ENCODE assay signal across 1 cellular context in genomic region chr22:27246558-27246957, GRCh38.
TF ChIP-seq lines count a peak whose summit lies in the region.

No MANE protein-coding gene starts in this region.

TF ChIP-seq in HEK293, 187 proteins besides CTCF, POLR2A, EP300 and RAD21 (continued from another document):
- no peak for TF ChIP-seq ZNF555 (tag by site-specific recombination; conservative IDR thresholded peaks at IDR 0.05)
